8 cellular contexts compared by ENCODE assay signal in genomic region chr5:139863855-139864558, GRCh38.
DNase-seq lines count a peak whose midpoint lies in the region; ATAC-seq, FAIRE-seq and TF ChIP-seq lines count a peak whose summit lies in the region.

No MANE protein-coding gene starts in this region.

- H3K9me3 ChIP-seq in Peyer's patch, result no peaks in the 10 kb centered on the region
- H3K9me3 ChIP-seq in thoracic aorta, result no peaks in the 10 kb centered on the region

- H3K27me3 ChIP-seq in Peyer's patch (no peaks in the 10 kb centered on the region), thoracic aorta (replicated peaks; ENCODE audit: insufficient read depth) (no peaks in the 10 kb centered on the region)

- peak; percentile 21 for FAIRE-seq in G401.6 (lab: Jason Lieb, UNC)

- H3K4me3 Mint-ChIP-seq in activated T-helper 2 cell treated with anti-CD3 and anti-CD28 coated beads, Interferon-gamma antibody, Interleukin-2, Interleukin-4, amounts not matched to agents 10 μg/mL and 5 μg/mL and 100 μg/mL, durations not matched to agents 14 hours and 24 hours and 36 hours (ENCODE audit: low read depth), result no peak overlapping the region

- H3K4me1 ChIP-seq in Peyer's patch, result no peaks in the 10 kb centered on the region
- peaks cover 0 to 2% of the 10 kb centered on the region in 2 donors for H3K4me1 ChIP-seq in thoracic aorta (ENCODE audit: control insufficient read depth in 1 of 2, low read depth in 2 of 2)

- peak; percentile 64 to 86 (median 70) for DNase-seq in Peyer's patch
- DNase-seq in activated T-helper 2 cell treated with anti-CD3 and anti-CD28 coated beads, Interferon-gamma antibody, Interleukin-2, Interleukin-4, amounts not matched to agents 10 μg/mL and 5 μg/mL and 100 μg/mL, durations not matched to agents 14 hours and 24 hours and 36 hours (ENCODE audit: low spot score), result peak; percentile 12
- peak; percentile 51 for DNase-seq in fibroblast of villous mesenchyme (ENCODE audit: low read depth)
- DNase-seq in nucleus accumbens (lab: John Stamatoyannopoulos, UW), result peak in 49 of 56 donors; percentile 14 to 80 (median 48)
- peak; percentile 11 for DNase-seq in thoracic aorta (ENCODE audit: low spot score)

- no peaks in the 10 kb centered on the region for H3K36me3 Mint-ChIP-seq in activated T-helper 2 cell treated with anti-CD3 and anti-CD28 coated beads, Interferon-gamma antibody, Interleukin-2, Interleukin-4, amounts not matched to agents 10 μg/mL and 5 μg/mL and 100 μg/mL, durations not matched to agents 14 hours and 24 hours and 36 hours (ENCODE audit: low read depth)

- ATAC-seq in HG02642 (IDR thresholded peaks at IDR 0.05; ENCODE audit: poor library complexity, unreplicated experiment) (peak; percentile 62), thoracic aorta (ENCODE audit: insufficient number of reproducible peaks, low FRiP score, low read depth) (no peak), HG02763 (IDR thresholded peaks at IDR 0.05; ENCODE audit: unreplicated experiment) (no peak)

- TF ChIP-seq POLR2A in Peyer's patch (IDR thresholded peaks at IDR 0.05), result no peak

- no peak overlapping the region for H3K27ac ChIP-seq in Peyer's patch
- no peak overlapping the region for H3K27ac ChIP-seq in thoracic aorta

- H3K27me3 Mint-ChIP-seq in activated T-helper 2 cell treated with anti-CD3 and anti-CD28 coated beads, Interferon-gamma antibody, Interleukin-2, Interleukin-4, amounts not matched to agents 10 μg/mL and 5 μg/mL and 100 μg/mL, durations not matched to agents 14 hours and 24 hours and 36 hours (ENCODE audit: low read depth), result peaks cover 11% of the 10 kb centered on the region

- H3K27ac Mint-ChIP-seq in activated T-helper 2 cell treated with anti-CD3 and anti-CD28 coated beads, Interferon-gamma antibody, Interleukin-2, Interleukin-4, amounts not matched to agents 10 μg/mL and 5 μg/mL and 100 μg/mL, durations not matched to agents 14 hours and 24 hours and 36 hours, result no peak overlapping the region

- intact Hi-C loops in activated T-helper 2 cell treated with anti-CD3 and anti-CD28 coated beads, Interferon-gamma antibody, Interleukin-2, Interleukin-4, amounts not matched to agents 10 μg/mL and 5 μg/mL and 100 μg/mL, durations not matched to agents 14 hours and 24 hours and 36 hours (cut with micrococcal nuclease), result loop anchor here (1.0 kb wide), 1 partner anchor 77 kb away; no protein-coding TSS in a partner anchor

- H3K36me3 ChIP-seq in Peyer's patch (no peaks in the 10 kb centered on the region), thoracic aorta (no peaks in the 10 kb centered on the region)

- H3K9me3 Mint-ChIP-seq in activated T-helper 2 cell treated with anti-CD3 and anti-CD28 coated beads, Interferon-gamma antibody, Interleukin-2, Interleukin-4, amounts not matched to agents 10 μg/mL and 5 μg/mL and 100 μg/mL, durations not matched to agents 14 hours and 24 hours and 36 hours, result no peaks in the 10 kb centered on the region

- TF ChIP-seq CTCF in Peyer's patch (IDR thresholded peaks at IDR 0.05) (peak; percentile 72 to 93 (median 79)), fibroblast of villous mesenchyme (IDR thresholded peaks at IDR 0.05; ENCODE audit: insufficient read depth, low read depth, low read length) (peak; percentile 87), thoracic aorta (IDR thresholded peaks at IDR 0.05) (peak; percentile 87)

- H3K4me1 Mint-ChIP-seq in activated T-helper 2 cell treated with anti-CD3 and anti-CD28 coated beads, Interferon-gamma antibody, Interleukin-2, Interleukin-4, amounts not matched to agents 10 μg/mL and 5 μg/mL and 100 μg/mL, durations not matched to agents 14 hours and 24 hours and 36 hours (ENCODE audit: low read depth), result no peaks in the 10 kb centered on the region

- H3K4me3 ChIP-seq in Peyer's patch (no peak overlapping the region), fibroblast of villous mesenchyme (ENCODE audit: low read depth, low read length) (no peak overlapping the region), thoracic aorta (no peak overlapping the region)

Comparison
In these comparisons a context has a peak if more than half of its experiments do, and no peak if none do; other contexts are left out.
1. DNase-seq: peak in every context shown above with its lines; median percentile 70 in Peyer's patch; 51 in fibroblast of villous mesenchyme; 48 in nucleus accumbens; 12 in activated T-helper 2 cell treated with anti-CD3 and anti-CD28 coated beads, Interferon-gamma antibody, Interleukin-2, Interleukin-4, amounts not matched to agents 10 μg/mL and 5 μg/mL and 100 μg/mL, durations not matched to agents 14 hours and 24 hours and 36 hours; 11 in thoracic aorta.